In genomic region chr2:60446413-60447358, GRCh38 we compare ENCODE assay signal across 11 cellular contexts.
DNase-seq lines count a peak whose midpoint lies in the region; ATAC-seq lines count a peak whose summit lies in the region.
"Had no signal": no experiment of that assay in that cellular context is flagged by ENCODE, and none has a peak within 500 bp of the region (broad histone marks: within the 10 kb centered on the region; RNA-seq: fewer than 3 reads in every experiment).

No MANE protein-coding gene starts in this region.

- H3K27me3 ChIP-seq in iPS-20b (ENCODE audit: insufficient read depth, low read length), result no peaks in the 10 kb centered on the region

- ATAC-seq in GM18861 (IDR thresholded peaks at IDR 0.05; ENCODE audit: unreplicated experiment) (peak; percentile 89), GM21528 (IDR thresholded peaks at IDR 0.05; ENCODE audit: low FRiP score, unreplicated experiment) (peak; percentile 83), HG03354 (IDR thresholded peaks at IDR 0.05; ENCODE audit: poor library complexity, severe bottlenecking, unreplicated experiment) (peak; percentile 94), left ventricle myocardium superior (no peak)

- no peaks in the 10 kb centered on the region for H3K9me3 ChIP-seq in iPS-20b (ENCODE audit: insufficient read depth, low read depth, low read length)

- DNase-seq in NCI-H446 (lab: John Stamatoyannopoulos, UW) (no peak), OCI-M2 (lab: John Stamatoyannopoulos, UW; ENCODE audit: unreplicated experiment) (no peak), left ventricle myocardium superior (no peak), DMS153 treated with DMSO at 0.1 percent for 48 hours (lab: John Stamatoyannopoulos, UW; ENCODE audit: unreplicated experiment) (no peak)
- DNase-seq: aorta, T1000 had no signal

- peaks cover 15% of the 10 kb centered on the region; the same call in 1 of the 2 replicates for H3K4me1 ChIP-seq in iPS-20b (ENCODE audit: insufficient read depth, low read length)
- H3K4me1 ChIP-seq: parathyroid adenoma had no signal

- no peak overlapping the region for H3K27ac ChIP-seq in iPS-20b (ENCODE audit: low read length)
- H3K27ac ChIP-seq: parathyroid adenoma had no signal

- intact Hi-C loops in left ventricle myocardium superior (cut with micrococcal nuclease), result no loop called here

- no peaks in the 10 kb centered on the region for H3K36me3 ChIP-seq in iPS-20b (ENCODE audit: insufficient read depth, low read depth, low read length)

- no peak overlapping the region for H3K4me3 ChIP-seq in iPS-20b (ENCODE audit: low read length)

- 0 out of 2 replicates have a peak overlapping the region, but pooled peaks have one; percentile 5 for H3K9ac ChIP-seq in iPS-20b (ENCODE audit: low read depth, low read length)
- H3K9ac ChIP-seq: parathyroid adenoma had no signal
